Comparison of ENCODE assay signal across 11 cellular contexts in genomic region chr2:46252891-46253659, GRCh38. TPM values are rescaled to one million over a fixed set of nuclear protein-coding genes. Genes with fewer than 3 reads are reported as not detected.
DNase-seq lines count a peak whose midpoint lies in the region; ATAC-seq and TF ChIP-seq lines count a peak whose summit lies in the region.
"Had no signal": no experiment of that assay in that cellular context is flagged by ENCODE, and none has a peak within 500 bp of the region (broad histone marks: within the 10 kb centered on the region; RNA-seq: fewer than 3 reads in every experiment).

No MANE protein-coding gene starts in this region.

- ATAC-seq in stimulated activated effector memory CD8-positive, alpha-beta T cell treated with anti-CD3 and anti-CD28 coated beads, Interleukin-12 subunit alpha, Interleukin-12 subunit beta, amount 100 ng/mL, for 72 hours = no peak
- no peak for ATAC-seq in naive thymus-derived CD4-positive, alpha-beta T cell

- no peaks in the 10 kb centered on the region for H3K9me3 Mint-ChIP-seq in stimulated activated effector memory CD8-positive, alpha-beta T cell treated with anti-CD3 and anti-CD28 coated beads, Interleukin-12 subunit alpha, Interleukin-12 subunit beta, amount 100 ng/mL, for 72 hours
- H3K9me3 Mint-ChIP-seq in naive thymus-derived CD4-positive, alpha-beta T cell = peaks cover 0 to 3% (median 0%) of the 10 kb centered on the region in 11 donors

- intact Hi-C loops in naive thymus-derived CD4-positive, alpha-beta T cell (cut with micrococcal nuclease) = no loop called here

- no peaks in the 10 kb centered on the region for H3K27me3 ChIP-seq in cardiac muscle cell
- no peaks in the 10 kb centered on the region for H3K27me3 ChIP-seq in naive thymus-derived CD4-positive, alpha-beta T cell (ENCODE audit: control insufficient read depth in 2 of 2, insufficient read depth in 2 of 2, low read length in 2 of 2)

- no peaks in the 10 kb centered on the region for H3K4me1 Mint-ChIP-seq in stimulated activated effector memory CD8-positive, alpha-beta T cell treated with anti-CD3 and anti-CD28 coated beads, Interleukin-12 subunit alpha, Interleukin-12 subunit beta, amount 100 ng/mL, for 72 hours
- peaks cover 0 to 6% (median 0%) of the 10 kb centered on the region in 7 donors for H3K4me1 Mint-ChIP-seq in naive thymus-derived CD4-positive, alpha-beta T cell

- no peak for TF ChIP-seq CTCF in cardiac muscle cell (IDR thresholded peaks at IDR 0.05; ENCODE audit: low read depth, low read length)

- no peak overlapping the region for H3K4me3 Mint-ChIP-seq in stimulated activated effector memory CD8-positive, alpha-beta T cell treated with anti-CD3 and anti-CD28 coated beads, Interleukin-12 subunit alpha, Interleukin-12 subunit beta, amount 100 ng/mL, for 72 hours
- H3K4me3 Mint-ChIP-seq in naive thymus-derived CD4-positive, alpha-beta T cell = no peak overlapping the region

- H3K27ac ChIP-seq in cardiac muscle cell = no peak overlapping the region
- H3K27ac ChIP-seq in naive thymus-derived CD4-positive, alpha-beta T cell (ENCODE audit: low read depth, low read length) = no peak overlapping the region
- H3K27ac ChIP-seq: KMS-11 had no signal

- DNase-seq in NCI-H187 treated with DMSO at 0.1 percent for 48 hours (lab: John Stamatoyannopoulos, UW) (peak; percentile 10), NCI-H187 (lab: John Stamatoyannopoulos, UW) (no peak), amniotic stem cell (lab: John Stamatoyannopoulos, UW) (peak; percentile 39), cardiac muscle cell (ENCODE audit: low read depth in 1 of 2, low spot score in 1 of 2) (peak; percentile 25 to 65), middle frontal gyrus (ENCODE audit: extremely low spot score, low spot score) (no peak), amygdala (lab: John Stamatoyannopoulos, UW) (no peak)
- DNase-seq in stimulated activated effector memory CD8-positive, alpha-beta T cell treated with anti-CD3 and anti-CD28 coated beads, Interleukin-12 subunit alpha, Interleukin-12 subunit beta, amount 100 ng/mL, for 72 hours (ENCODE audit: low spot score in 2 of 2) = no peak
- no peak for DNase-seq in naive thymus-derived CD4-positive, alpha-beta T cell
- DNase-seq: mesendoderm; NK-92 treated with Interleukin-12 subunit alpha and Interleukin-12 subunit beta, amount 100 ng/mL, for 24 hours had no signal

- H3K4me1 ChIP-seq in cardiac muscle cell (ENCODE audit: low read depth) = no peaks in the 10 kb centered on the region
- H3K4me1 ChIP-seq in naive thymus-derived CD4-positive, alpha-beta T cell (ENCODE audit: control insufficient read depth in 2 of 2, insufficient read depth in 2 of 2, low read length in 2 of 2) = no peaks in the 10 kb centered on the region

- H3K36me3 ChIP-seq in cardiac muscle cell = no peaks in the 10 kb centered on the region
- H3K36me3 ChIP-seq in naive thymus-derived CD4-positive, alpha-beta T cell (ENCODE audit: control insufficient read depth in 2 of 3, insufficient read depth in 3 of 3, low read length in 3 of 3) = no peaks in the 10 kb centered on the region

- H3K27ac Mint-ChIP-seq in stimulated activated effector memory CD8-positive, alpha-beta T cell treated with anti-CD3 and anti-CD28 coated beads, Interleukin-12 subunit alpha, Interleukin-12 subunit beta, amount 100 ng/mL, for 72 hours = peak overlapping the region; percentile 11
- no peak overlapping the region for H3K27ac Mint-ChIP-seq in naive thymus-derived CD4-positive, alpha-beta T cell

- H3K27me3 Mint-ChIP-seq in naive thymus-derived CD4-positive, alpha-beta T cell = peaks cover 0 to 12% (median 0%) of the 10 kb centered on the region in 5 donors

- H3K9me3 ChIP-seq in cardiac muscle cell (ENCODE audit: low read depth) = no peaks in the 10 kb centered on the region
- H3K9me3 ChIP-seq in naive thymus-derived CD4-positive, alpha-beta T cell (ENCODE audit: control insufficient read depth in 2 of 3, low read length in 3 of 3) = no peaks in the 10 kb centered on the region

- H3K4me3 ChIP-seq in cardiac muscle cell = no peak overlapping the region
- no peak overlapping the region for H3K4me3 ChIP-seq in naive thymus-derived CD4-positive, alpha-beta T cell (ENCODE audit: low read length)

- no peaks in the 10 kb centered on the region for H3K36me3 Mint-ChIP-seq in stimulated activated effector memory CD8-positive, alpha-beta T cell treated with anti-CD3 and anti-CD28 coated beads, Interleukin-12 subunit alpha, Interleukin-12 subunit beta, amount 100 ng/mL, for 72 hours
- H3K36me3 Mint-ChIP-seq in naive thymus-derived CD4-positive, alpha-beta T cell = peaks cover 0 to 4% (median 0%) of the 10 kb centered on the region in 5 donors

- CTCF ChIA-PET in naive thymus-derived CD4-positive, alpha-beta T cell (lab: Charles Lee) = no interaction called here

- POLR2A ChIA-PET in naive thymus-derived CD4-positive, alpha-beta T cell (lab: Charles Lee) = no interaction called here

RNA-seq across cellular contexts. Expression of gene EPAS1, which starts 44.1 kb away (rescaled TPM):
- 4.8 and 7.3 TPM in 2 replicates for total RNA-seq in cardiac muscle cell
- 1.4 and 1.9 TPM in 2 replicates for polyA plus RNA-seq in cardiac muscle cell
- total RNA-seq in naive thymus-derived CD4-positive, alpha-beta T cell = 10 to 100 TPM in 2 of 5 experiments, 1 to 10 TPM in 3; 1.6 to 17.0 (median 6.4) TPM
- under 1 TPM in 1 of 2 donors, not detected in 1; 0.18 TPM for polyA plus RNA-seq in naive thymus-derived CD4-positive, alpha-beta T cell

Comparison
In these comparisons a context has a peak if more than half of its experiments do, and no peak if none do; other contexts are left out.
1. DNase-seq: peak in NCI-H187 treated with DMSO at 0.1 percent for 48 hours (single experiment), amniotic stem cell (single experiment) and cardiac muscle cell (2 of 2); none in NCI-H187 (0 of 2), stimulated activated effector memory CD8-positive, alpha-beta T cell treated with anti-CD3 and anti-CD28 coated beads, Interleukin-12 subunit alpha, Interleukin-12 subunit beta, amount 100 ng/mL, for 72 hours (0 of 2), middle frontal gyrus (single experiment), amygdala (0 of 56) and naive thymus-derived CD4-positive, alpha-beta T cell (0 of 9).